In genomic region chr3:49218471-49218989, GRCh38 we compare ENCODE assay signal across 8 cellular contexts. TPM values are rescaled to one million over a fixed set of nuclear protein-coding genes. Genes with fewer than 3 reads are reported as not detected.
DNase-seq lines count a peak whose midpoint lies in the region; FAIRE-seq and TF ChIP-seq lines count a peak whose summit lies in the region.
"Not testable (repeated sequence)": the region's sequence is repeated elsewhere in the genome, so short reads cannot be mapped to it uniquely, and the experiment has no call there.

No MANE protein-coding gene starts in this region.

- H3K9me2 ChIP-seq in MM.1S (replicated peaks; ENCODE audit: insufficient read depth, low read length): not testable (repeated sequence)

- H3K9me3 Mint-ChIP-seq in astrocyte (ENCODE audit: unreplicated experiment): peaks cover 19% of the 10 kb centered on the region

- H3K27me3 ChIP-seq in MM.1S (replicated peaks; ENCODE audit: insufficient read depth, low read length); astrocyte (ENCODE audit: insufficient read depth, low read length); prostate gland (replicated peaks; ENCODE audit: insufficient read depth): not testable (repeated sequence)

- not testable (repeated sequence) for H3K36me3 ChIP-seq in MM.1S (replicated peaks; ENCODE audit: insufficient read depth, low read length); astrocyte (ENCODE audit: insufficient read depth, low read length); prostate gland

- H3K9me3 ChIP-seq in MM.1S (replicated peaks; ENCODE audit: insufficient read depth, low read length); astrocyte (ENCODE audit: insufficient read depth, low read depth, low read length); prostate gland: not testable (repeated sequence)

- 4% methylated on average over 6 of the region's 6 CpGs for WGBS in prostate gland

- TF ChIP-seq POLR2A in prostate gland (IDR thresholded peaks at IDR 0.05): not testable (repeated sequence)

- not testable (repeated sequence) for H2AFZ ChIP-seq in MM.1S (ENCODE audit: low read length)
- peak overlapping the region; percentile 51 for H2AFZ ChIP-seq in astrocyte (ENCODE audit: low read depth, low read length)

- H3K79me2 ChIP-seq in MM.1S (ENCODE audit: low read length); astrocyte (ENCODE audit: insufficient read depth, low read length): not testable (repeated sequence)

- H3K4me3 Mint-ChIP-seq in astrocyte (ENCODE audit: unreplicated experiment): not testable (repeated sequence)

- not testable (repeated sequence) for H3F3A ChIP-seq in MM.1S (ENCODE audit: insufficient read depth, low read length)

- H3K9ac ChIP-seq in MM.1S (ENCODE audit: low read length); astrocyte (ENCODE audit: low read length): not testable (repeated sequence)

- H3K27me3 Mint-ChIP-seq in astrocyte (ENCODE audit: low read depth, unreplicated experiment): peaks cover 18% of the 10 kb centered on the region

- not testable (repeated sequence) for H3K36me3 Mint-ChIP-seq in astrocyte (ENCODE audit: low read depth, unreplicated experiment)

- FAIRE-seq in astrocyte (lab: Jason Lieb, UNC) (peak; percentile 20), urothelium cell line (lab: Jason Lieb, UNC) (peak; percentile 90)

- peak overlapping the region; percentile 72 for H3K27ac Mint-ChIP-seq in astrocyte (ENCODE audit: unreplicated experiment)

- not testable (repeated sequence) for H3K4me2 ChIP-seq in MM.1S (ENCODE audit: low read depth, low read length); astrocyte (ENCODE audit: low read length)

- not testable (repeated sequence) for H4K20me1 ChIP-seq in MM.1S (ENCODE audit: insufficient read depth, low read length); astrocyte (ENCODE audit: insufficient read depth, low read length)

- not testable (repeated sequence) for TF ChIP-seq CTCF in MM.1S (IDR thresholded peaks at IDR 0.05; ENCODE audit: low read length); astrocyte (IDR thresholded peaks at IDR 0.05; ENCODE audit: insufficient read depth, low read depth, low read length); prostate gland (IDR thresholded peaks at IDR 0.05)

- not testable (repeated sequence) for H3K4me1 ChIP-seq in MM.1S (ENCODE audit: low read length); astrocyte (ENCODE audit: insufficient read depth, low read length); prostate gland (replicated peaks)

- H3K4me1 Mint-ChIP-seq in astrocyte (ENCODE audit: low read depth, unreplicated experiment): not testable (repeated sequence)

- not testable (repeated sequence) for H3K27ac ChIP-seq in MM.1S (ENCODE audit: low read length)
- H3K27ac ChIP-seq in astrocyte (ENCODE audit: low read depth, low read length) (peak overlapping the region; percentile 32), prostate gland (peak overlapping the region; percentile 4 to 58)

- intact Hi-C loops in prostate gland (cut with DNase I): not testable (repeated sequence)

- not testable (repeated sequence) for H3K4me3 ChIP-seq in MM.1S (ENCODE audit: low read length); astrocyte (ENCODE audit: insufficient read depth, low read depth, low read length); prostate gland

- DNase-seq in Daoy (ENCODE audit: low read depth) (peak; percentile 77), MM.1S (peak; percentile 15), RKO (ENCODE audit: low spot score) (peak; percentile 83), astrocyte (ENCODE audit: low read depth) (peak; percentile 94), fibroblast of gingiva (ENCODE audit: low read depth) (peak; percentile 76), left kidney (ENCODE audit: low read depth, low spot score) (peak; percentile 44), prostate gland (ENCODE audit: low spot score) (peak; percentile 78), urothelium cell line (ENCODE audit: low spot score) (peak; percentile 59)

RNA-seq across cellular contexts. Expression of gene KLHDC8B, which starts 47.1 kb away (rescaled TPM):
- total RNA-seq in Daoy (2014; rRNA removed; shearing (Covaris generic)): 2.1 and 3.2 TPM in 2 replicates
- 30.2 and 31.6 TPM in 2 replicates for total RNA-seq in astrocyte
- total RNA-seq in prostate gland: 10 to 100 TPM; 41.1 to 77.4 TPM

RNA-seq across cellular contexts. Expression of gene CCDC71, which starts 52.4 kb away (rescaled TPM):
- total RNA-seq in Daoy (2014; rRNA removed; shearing (Covaris generic)): 18.6 and 21.2 TPM in 2 replicates
- 18.5 and 20.5 TPM in 2 replicates for total RNA-seq in astrocyte
- total RNA-seq in prostate gland: 10 to 100 TPM; 44.2 to 47.0 TPM

RNA-seq across cellular contexts. Expression of gene C3orf62, which starts 58.5 kb away (rescaled TPM):
- total RNA-seq in Daoy (2014; rRNA removed; shearing (Covaris generic)): 0.74 and 0.86 TPM in 2 replicates
- total RNA-seq in astrocyte (3.5 and 4.8 TPM in 2 replicates), prostate gland (1 to 10 TPM; 4.3 to 9.7 TPM)

Comparison
In these comparisons a context has a peak if more than half of its experiments do, and no peak if none do; other contexts are left out.
1. DNase-seq: peak in every context shown above with its lines; median percentile 94 in astrocyte; 83 in RKO; 78 in prostate gland; 77 in Daoy; 76 in fibroblast of gingiva; 59 in urothelium cell line; 44 in left kidney; 15 in MM.1S.